Comparison of ENCODE assay signal across 29 cellular contexts in genomic region chr1:13682443-13682842, GRCh38.
"Had no signal": no experiment of that assay in that cellular context is flagged by ENCODE, and none has a peak within 500 bp of the region (broad histone marks: within the 10 kb centered on the region; RNA-seq: fewer than 3 reads in every experiment).

No MANE protein-coding gene starts in this region.

- H3K79me2 ChIP-seq: hepatocyte, parathyroid adenoma had no signal

- ATAC-seq: gastroesophageal sphincter; heart left ventricle; left cardiac atrium; left lung; naive thymus-derived CD4-positive, alpha-beta T cell; sciatic nerve; stimulated activated effector memory CD8-positive, alpha-beta T cell treated with anti-CD3 and anti-CD28 coated beads, Interleukin-12 subunit alpha, Interleukin-12 subunit beta, amount 100 ng/mL, for 72 hours had no signal

- H3K36me3 Mint-ChIP-seq: naive thymus-derived CD4-positive, alpha-beta T cell; neural progenitor cell; stimulated activated effector memory CD8-positive, alpha-beta T cell treated with anti-CD3 and anti-CD28 coated beads, Interleukin-12 subunit alpha, Interleukin-12 subunit beta, amount 100 ng/mL, for 72 hours had no signal

- H3K27me3 ChIP-seq: esophagus muscularis mucosa, foreskin keratinocyte, hepatocyte, right atrium auricular region, thyroid gland had no signal

- H3K9me3 Mint-ChIP-seq: nephron, neural progenitor cell had no signal

- H3K9me3 ChIP-seq: esophagus muscularis mucosa, gastroesophageal sphincter, heart left ventricle, left lung, right atrium auricular region, stomach, thyroid gland had no signal

- H3K27ac Mint-ChIP-seq: naive thymus-derived CD4-positive, alpha-beta T cell; nephron; neural progenitor cell; progenitor cell of endocrine pancreas; stimulated activated effector memory CD8-positive, alpha-beta T cell treated with anti-CD3 and anti-CD28 coated beads, Interleukin-12 subunit alpha, Interleukin-12 subunit beta, amount 100 ng/mL, for 72 hours had no signal

- H3K4me1 Mint-ChIP-seq: naive thymus-derived CD4-positive, alpha-beta T cell; nephron; neural progenitor cell; stimulated activated effector memory CD8-positive, alpha-beta T cell treated with anti-CD3 and anti-CD28 coated beads, Interleukin-12 subunit alpha, Interleukin-12 subunit beta, amount 100 ng/mL, for 72 hours had no signal

- H3K4me3 Mint-ChIP-seq: naive thymus-derived CD4-positive, alpha-beta T cell; nephron; neural progenitor cell; stimulated activated effector memory CD8-positive, alpha-beta T cell treated with anti-CD3 and anti-CD28 coated beads, Interleukin-12 subunit alpha, Interleukin-12 subunit beta, amount 100 ng/mL, for 72 hours had no signal

- H3K27ac ChIP-seq: coronary artery, esophagus muscularis mucosa, foreskin keratinocyte, gastroesophageal sphincter, heart left ventricle, hepatocyte, left lung, neural progenitor cell, parathyroid adenoma, right atrium auricular region, stomach, thyroid gland had no signal

- H3K9ac ChIP-seq: neural progenitor cell, parathyroid adenoma had no signal

- FAIRE-seq: endothelial cell of umbilical vein had no signal

- DNase-seq: dermis blood vessel endothelial cell; effector memory CD4-positive, alpha-beta T cell; heart left ventricle; left cardiac atrium; left lung; mesendoderm; midbrain; naive thymus-derived CD4-positive, alpha-beta T cell; stimulated activated CD4-positive, alpha-beta T cell treated with anti-CD3 and anti-CD28 coated beads, Interleukin-12 subunit alpha, Interleukin-12 subunit beta, amount 100 ng/mL, for 4 hours; stimulated activated CD4-positive, alpha-beta T cell treated with anti-CD3 and anti-CD28 coated beads, Interleukin-1b, Interleukin-23, amount 100 ng/mL, for 48 hours; stimulated activated CD4-positive, alpha-beta T cell treated with anti-CD3 and anti-CD28 coated beads, Interleukin-4, amount 100 ng/mL, for 1 hour; stimulated activated naive CD4-positive, alpha-beta T cell treated with Interleukin-2 at 50 U/mL for 16 hours; stomach; thyroid gland; trophoblast cell had no signal

- H3K36me3 ChIP-seq: esophagus muscularis mucosa, gastroesophageal sphincter, heart left ventricle, left lung, neural progenitor cell, right atrium auricular region, stomach, thyroid gland had no signal

- H3K4me1 ChIP-seq: gastroesophageal sphincter, heart left ventricle, left lung, neural progenitor cell, parathyroid adenoma, right atrium auricular region, stomach, thyroid gland had no signal

- H3K4me2 ChIP-seq: hepatocyte, neural progenitor cell, smooth muscle cell had no signal

- H3K4me3 ChIP-seq: coronary artery, esophagus muscularis mucosa, gastroesophageal sphincter, heart left ventricle, hepatocyte, left lung, neural progenitor cell, right atrium auricular region, smooth muscle cell, stomach, thyroid gland had no signal
